1 cellular context compared by ENCODE assay signal in the genomic region with DNA sequence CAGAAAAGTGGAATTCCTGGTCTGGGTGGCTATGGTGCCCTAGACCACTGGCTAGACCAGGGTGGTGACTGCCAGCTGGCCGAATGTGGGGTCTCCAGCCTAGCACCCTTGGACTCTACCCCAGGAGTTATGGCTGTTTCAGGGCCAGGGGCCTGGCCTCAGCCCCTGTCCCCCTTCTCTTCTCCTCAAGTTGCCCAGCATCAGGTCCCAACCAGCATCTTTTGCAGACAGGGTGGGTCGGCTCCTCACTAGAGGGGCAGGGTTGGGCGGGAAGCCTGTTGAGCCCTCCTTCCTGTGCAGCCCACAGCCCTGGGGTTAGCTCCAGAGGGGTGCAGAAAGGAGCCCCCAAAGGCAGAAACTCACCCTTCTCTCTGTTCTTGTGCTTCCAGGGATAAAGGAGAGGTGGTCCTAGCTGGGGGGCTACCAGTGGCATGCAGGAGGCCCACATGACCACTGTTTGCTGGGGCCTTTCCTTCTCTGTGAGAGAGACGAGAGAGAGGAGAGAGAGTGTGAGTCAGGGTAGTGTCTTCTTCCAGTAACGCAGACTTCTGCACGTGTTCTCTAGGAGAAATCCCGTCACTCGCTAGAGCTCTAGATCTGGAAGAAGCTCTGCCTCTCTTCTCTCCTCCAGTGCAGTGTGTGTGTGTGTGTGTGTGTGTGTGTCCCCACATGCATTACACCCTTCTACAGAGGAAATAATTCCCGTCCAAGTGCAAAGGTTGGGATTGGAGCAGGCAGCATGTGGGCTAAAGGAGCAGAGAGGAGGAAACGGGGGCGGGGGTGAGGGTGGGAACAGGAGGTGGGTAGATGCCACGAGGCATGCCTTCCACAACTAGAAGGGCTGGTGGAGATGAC.
TF ChIP-seq lines count a peak whose summit lies in the region.

No MANE protein-coding gene starts in this region.

TF ChIP-seq in HepG2, 621 proteins besides CTCF, POLR2A, EP300 and RAD21 (continued from another document and continues in another):
- TF ChIP-seq ZKSCAN8 (CRISPR knock-in tag; IDR thresholded peaks at IDR 0.05; ENCODE audit: borderline replicate concordance), result no peak
- no peak for TF ChIP-seq SIX1 (CRISPR knock-in tag; IDR thresholded peaks at IDR 0.05; ENCODE audit: borderline replicate concordance)
- no peak for TF ChIP-seq PHF20 (CRISPR knock-in tag; IDR thresholded peaks at IDR 0.05)
- no peak for TF ChIP-seq WIZ (CRISPR knock-in tag; IDR thresholded peaks at IDR 0.05)
- TF ChIP-seq, protein P1, sequence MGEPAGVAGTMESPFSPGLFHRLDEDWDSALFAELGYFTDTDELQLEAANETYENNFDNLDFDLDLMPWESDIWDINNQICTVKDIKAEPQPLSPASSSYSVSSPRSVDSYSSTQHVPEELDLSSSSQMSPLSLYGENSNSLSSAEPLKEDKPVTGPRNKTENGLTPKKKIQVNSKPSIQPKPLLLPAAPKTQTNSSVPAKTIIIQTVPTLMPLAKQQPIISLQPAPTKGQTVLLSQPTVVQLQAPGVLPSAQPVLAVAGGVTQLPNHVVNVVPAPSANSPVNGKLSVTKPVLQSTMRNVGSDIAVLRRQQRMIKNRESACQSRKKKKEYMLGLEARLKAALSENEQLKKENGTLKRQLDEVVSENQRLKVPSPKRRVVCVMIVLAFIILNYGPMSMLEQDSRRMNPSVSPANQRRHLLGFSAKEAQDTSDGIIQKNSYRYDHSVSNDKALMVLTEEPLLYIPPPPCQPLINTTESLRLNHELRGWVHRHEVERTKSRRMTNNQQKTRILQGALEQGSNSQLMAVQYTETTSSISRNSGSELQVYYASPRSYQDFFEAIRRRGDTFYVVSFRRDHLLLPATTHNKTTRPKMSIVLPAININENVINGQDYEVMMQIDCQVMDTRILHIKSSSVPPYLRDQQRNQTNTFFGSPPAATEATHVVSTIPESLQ (CRISPR knock-in tag; conservative IDR thresholded peaks at IDR 0.05), result no peak
- TF ChIP-seq, protein P2, sequence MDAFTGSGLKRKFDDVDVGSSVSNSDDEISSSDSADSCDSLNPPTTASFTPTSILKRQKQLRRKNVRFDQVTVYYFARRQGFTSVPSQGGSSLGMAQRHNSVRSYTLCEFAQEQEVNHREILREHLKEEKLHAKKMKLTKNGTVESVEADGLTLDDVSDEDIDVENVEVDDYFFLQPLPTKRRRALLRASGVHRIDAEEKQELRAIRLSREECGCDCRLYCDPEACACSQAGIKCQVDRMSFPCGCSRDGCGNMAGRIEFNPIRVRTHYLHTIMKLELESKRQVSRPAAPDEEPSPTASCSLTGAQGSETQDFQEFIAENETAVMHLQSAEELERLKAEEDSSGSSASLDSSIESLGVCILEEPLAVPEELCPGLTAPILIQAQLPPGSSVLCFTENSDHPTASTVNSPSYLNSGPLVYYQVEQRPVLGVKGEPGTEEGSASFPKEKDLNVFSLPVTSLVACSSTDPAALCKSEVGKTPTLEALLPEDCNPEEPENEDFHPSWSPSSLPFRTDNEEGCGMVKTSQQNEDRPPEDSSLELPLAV (CRISPR knock-in tag; conservative IDR thresholded peaks at IDR 0.05; ENCODE audit: low read depth), result no peak
- no peak for TF ChIP-seq ZNF337 (CRISPR knock-in tag; IDR thresholded peaks at IDR 0.05; ENCODE audit: borderline replicate concordance, low read depth)
- TF ChIP-seq HDAC6 (IDR thresholded peaks at IDR 0.05; ENCODE audit: low read depth, low read length), result no peak
- TF ChIP-seq, protein P3, sequence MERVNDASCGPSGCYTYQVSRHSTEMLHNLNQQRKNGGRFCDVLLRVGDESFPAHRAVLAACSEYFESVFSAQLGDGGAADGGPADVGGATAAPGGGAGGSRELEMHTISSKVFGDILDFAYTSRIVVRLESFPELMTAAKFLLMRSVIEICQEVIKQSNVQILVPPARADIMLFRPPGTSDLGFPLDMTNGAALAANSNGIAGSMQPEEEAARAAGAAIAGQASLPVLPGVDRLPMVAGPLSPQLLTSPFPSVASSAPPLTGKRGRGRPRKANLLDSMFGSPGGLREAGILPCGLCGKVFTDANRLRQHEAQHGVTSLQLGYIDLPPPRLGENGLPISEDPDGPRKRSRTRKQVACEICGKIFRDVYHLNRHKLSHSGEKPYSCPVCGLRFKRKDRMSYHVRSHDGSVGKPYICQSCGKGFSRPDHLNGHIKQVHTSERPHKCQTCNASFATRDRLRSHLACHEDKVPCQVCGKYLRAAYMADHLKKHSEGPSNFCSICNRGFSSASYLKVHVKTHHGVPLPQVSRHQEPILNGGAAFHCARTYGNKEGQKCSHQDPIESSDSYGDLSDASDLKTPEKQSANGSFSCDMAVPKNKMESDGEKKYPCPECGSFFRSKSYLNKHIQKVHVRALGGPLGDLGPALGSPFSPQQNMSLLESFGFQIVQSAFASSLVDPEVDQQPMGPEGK (CRISPR knock-in tag; IDR thresholded peaks at IDR 0.05), result 0 out of 2 replicates have a peak, but pooled peaks have one; percentile 9
- 0 out of 2 replicates have a peak, but pooled peaks have one; percentile 13 for TF ChIP-seq HNF4A (CRISPR knock-in tag; IDR thresholded peaks at IDR 0.05)
- 0 out of 2 replicates have a peak, but pooled peaks have one; percentile 2 for TF ChIP-seq NCOR1 (IDR thresholded peaks at IDR 0.05; ENCODE audit: borderline replicate concordance, low read length)
- TF ChIP-seq, protein P4, sequence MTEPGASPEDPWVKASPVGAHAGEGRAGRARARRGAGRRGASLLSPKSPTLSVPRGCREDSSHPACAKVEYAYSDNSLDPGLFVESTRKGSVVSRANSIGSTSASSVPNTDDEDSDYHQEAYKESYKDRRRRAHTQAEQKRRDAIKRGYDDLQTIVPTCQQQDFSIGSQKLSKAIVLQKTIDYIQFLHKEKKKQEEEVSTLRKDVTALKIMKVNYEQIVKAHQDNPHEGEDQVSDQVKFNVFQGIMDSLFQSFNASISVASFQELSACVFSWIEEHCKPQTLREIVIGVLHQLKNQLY (CRISPR knock-in tag; IDR thresholded peaks at IDR 0.05), result no peak
- TF ChIP-seq HDAC2 (CRISPR knock-in tag; IDR thresholded peaks at IDR 0.05), result no peak
- TF ChIP-seq, protein P5, sequence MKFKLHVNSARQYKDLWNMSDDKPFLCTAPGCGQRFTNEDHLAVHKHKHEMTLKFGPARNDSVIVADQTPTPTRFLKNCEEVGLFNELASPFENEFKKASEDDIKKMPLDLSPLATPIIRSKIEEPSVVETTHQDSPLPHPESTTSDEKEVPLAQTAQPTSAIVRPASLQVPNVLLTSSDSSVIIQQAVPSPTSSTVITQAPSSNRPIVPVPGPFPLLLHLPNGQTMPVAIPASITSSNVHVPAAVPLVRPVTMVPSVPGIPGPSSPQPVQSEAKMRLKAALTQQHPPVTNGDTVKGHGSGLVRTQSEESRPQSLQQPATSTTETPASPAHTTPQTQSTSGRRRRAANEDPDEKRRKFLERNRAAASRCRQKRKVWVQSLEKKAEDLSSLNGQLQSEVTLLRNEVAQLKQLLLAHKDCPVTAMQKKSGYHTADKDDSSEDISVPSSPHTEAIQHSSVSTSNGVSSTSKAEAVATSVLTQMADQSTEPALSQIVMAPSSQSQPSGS (CRISPR knock-in tag; IDR thresholded peaks at IDR 0.05), result no peak
- no peak for TF ChIP-seq SP5 (CRISPR knock-in tag; IDR thresholded peaks at IDR 0.05; ENCODE audit: borderline replicate concordance, low read depth)
- no peak for TF ChIP-seq NFIC (IDR thresholded peaks at IDR 0.05; ENCODE audit: low read length)
- TF ChIP-seq, protein P6, sequence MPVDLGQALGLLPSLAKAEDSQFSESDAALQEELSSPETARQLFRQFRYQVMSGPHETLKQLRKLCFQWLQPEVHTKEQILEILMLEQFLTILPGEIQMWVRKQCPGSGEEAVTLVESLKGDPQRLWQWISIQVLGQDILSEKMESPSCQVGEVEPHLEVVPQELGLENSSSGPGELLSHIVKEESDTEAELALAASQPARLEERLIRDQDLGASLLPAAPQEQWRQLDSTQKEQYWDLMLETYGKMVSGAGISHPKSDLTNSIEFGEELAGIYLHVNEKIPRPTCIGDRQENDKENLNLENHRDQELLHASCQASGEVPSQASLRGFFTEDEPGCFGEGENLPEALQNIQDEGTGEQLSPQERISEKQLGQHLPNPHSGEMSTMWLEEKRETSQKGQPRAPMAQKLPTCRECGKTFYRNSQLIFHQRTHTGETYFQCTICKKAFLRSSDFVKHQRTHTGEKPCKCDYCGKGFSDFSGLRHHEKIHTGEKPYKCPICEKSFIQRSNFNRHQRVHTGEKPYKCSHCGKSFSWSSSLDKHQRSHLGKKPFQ (CRISPR knock-in tag; IDR thresholded peaks at IDR 0.05; ENCODE audit: insufficient replicate concordance), result no peak
- TF ChIP-seq MTA3 (CRISPR knock-in tag; IDR thresholded peaks at IDR 0.05), result no peak
- no peak for TF ChIP-seq MYNN (CRISPR knock-in tag; IDR thresholded peaks at IDR 0.05; ENCODE audit: low read depth)
- TF ChIP-seq HNRNPUL1 (IDR thresholded peaks at IDR 0.05; ENCODE audit: low read depth, low read length), result no peak
- TF ChIP-seq NFE2 (CRISPR knock-in tag; IDR thresholded peaks at IDR 0.05), result no peak
- no peak for TF ChIP-seq ZSCAN31 (CRISPR knock-in tag; IDR thresholded peaks at IDR 0.05; ENCODE audit: low read depth)
- TF ChIP-seq NFE2L1 (CRISPR knock-in tag; IDR thresholded peaks at IDR 0.05; ENCODE audit: borderline replicate concordance), result no peak
- TF ChIP-seq MED8 (CRISPR knock-in tag; IDR thresholded peaks at IDR 0.05; ENCODE audit: insufficient replicate concordance), result no peak
- 0 out of 2 replicates have a peak, but pooled peaks have one; percentile 8 for TF ChIP-seq SAP130 (CRISPR knock-in tag; IDR thresholded peaks at IDR 0.05; ENCODE audit: low read depth)
- TF ChIP-seq SRSF4 (IDR thresholded peaks at IDR 0.05; ENCODE audit: low read depth, low read length, poor library complexity, severe bottlenecking), result no peak
- no peak for TF ChIP-seq MAF1 (CRISPR knock-in tag; IDR thresholded peaks at IDR 0.05; ENCODE audit: borderline replicate concordance)
- TF ChIP-seq POLR2G (IDR thresholded peaks at IDR 0.05; ENCODE audit: low read depth, low read length), result 0 out of 2 replicates have a peak, but pooled peaks have one; percentile 17
- TF ChIP-seq, protein P7, sequence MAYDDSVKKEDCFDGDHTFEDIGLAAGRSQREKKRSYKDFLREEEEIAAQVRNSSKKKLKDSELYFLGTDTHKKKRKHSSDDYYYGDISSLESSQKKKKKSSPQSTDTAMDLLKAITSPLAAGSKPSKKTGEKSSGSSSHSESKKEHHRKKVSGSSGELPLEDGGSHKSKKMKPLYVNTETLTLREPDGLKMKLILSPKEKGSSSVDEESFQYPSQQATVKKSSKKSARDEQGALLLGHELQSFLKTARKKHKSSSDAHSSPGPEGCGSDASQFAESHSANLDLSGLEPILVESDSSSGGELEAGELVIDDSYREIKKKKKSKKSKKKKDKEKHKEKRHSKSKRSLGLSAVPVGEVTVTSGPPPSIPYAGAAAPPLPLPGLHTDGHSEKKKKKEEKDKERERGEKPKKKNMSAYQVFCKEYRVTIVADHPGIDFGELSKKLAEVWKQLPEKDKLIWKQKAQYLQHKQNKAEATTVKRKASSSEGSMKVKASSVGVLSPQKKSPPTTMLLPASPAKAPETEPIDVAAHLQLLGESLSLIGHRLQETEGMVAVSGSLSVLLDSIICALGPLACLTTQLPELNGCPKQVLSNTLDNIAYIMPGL (CRISPR knock-in tag; IDR thresholded peaks at IDR 0.05; ENCODE audit: borderline replicate concordance in 1 of 2, low read depth in 1 of 2), result no peak
- 0 out of 2 replicates have a peak, but pooled peaks have one; percentile 32 for TF ChIP-seq ZBTB7A (CRISPR knock-in tag; IDR thresholded peaks at IDR 0.05)
- TF ChIP-seq, protein P8, sequence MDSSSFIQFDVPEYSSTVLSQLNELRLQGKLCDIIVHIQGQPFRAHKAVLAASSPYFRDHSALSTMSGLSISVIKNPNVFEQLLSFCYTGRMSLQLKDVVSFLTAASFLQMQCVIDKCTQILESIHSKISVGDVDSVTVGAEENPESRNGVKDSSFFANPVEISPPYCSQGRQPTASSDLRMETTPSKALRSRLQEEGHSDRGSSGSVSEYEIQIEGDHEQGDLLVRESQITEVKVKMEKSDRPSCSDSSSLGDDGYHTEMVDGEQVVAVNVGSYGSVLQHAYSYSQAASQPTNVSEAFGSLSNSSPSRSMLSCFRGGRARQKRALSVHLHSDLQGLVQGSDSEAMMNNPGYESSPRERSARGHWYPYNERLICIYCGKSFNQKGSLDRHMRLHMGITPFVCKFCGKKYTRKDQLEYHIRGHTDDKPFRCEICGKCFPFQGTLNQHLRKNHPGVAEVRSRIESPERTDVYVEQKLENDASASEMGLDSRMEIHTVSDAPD (CRISPR knock-in tag; IDR thresholded peaks at IDR 0.05), result no peak
- TF ChIP-seq STAT5B (CRISPR knock-in tag; IDR thresholded peaks at IDR 0.05), result no peak
- 0 out of 2 replicates have a peak, but pooled peaks have one; percentile 27 for TF ChIP-seq ZNF709 (CRISPR knock-in tag; IDR thresholded peaks at IDR 0.05)
- TF ChIP-seq JUNB (CRISPR knock-in tag; IDR thresholded peaks at IDR 0.05; ENCODE audit: borderline replicate concordance), result no peak
- TF ChIP-seq, protein P9, sequence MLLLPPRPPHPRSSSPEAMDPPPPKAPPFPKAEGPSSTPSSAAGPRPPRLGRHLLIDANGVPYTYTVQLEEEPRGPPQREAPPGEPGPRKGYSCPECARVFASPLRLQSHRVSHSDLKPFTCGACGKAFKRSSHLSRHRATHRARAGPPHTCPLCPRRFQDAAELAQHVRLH (CRISPR knock-in tag; IDR thresholded peaks at IDR 0.05; ENCODE audit: borderline replicate concordance, low read depth), result no peak
- no peak for TF ChIP-seq TAF15 (IDR thresholded peaks at IDR 0.05; ENCODE audit: low read depth, low read length, poor library complexity, severe bottlenecking)
- 0 out of 2 replicates have a peak, but pooled peaks have one; percentile 6 for TF ChIP-seq HNF4G (IDR thresholded peaks at IDR 0.05; ENCODE audit: borderline replicate concordance, low read depth, low read length)
- no peak for TF ChIP-seq HNF4G (CRISPR knock-in tag; IDR thresholded peaks at IDR 0.05; ENCODE audit: borderline replicate concordance, low read depth)
- peak; percentile 42; the same call in 1 of the 2 replicates for TF ChIP-seq MYC (CRISPR knock-in tag; IDR thresholded peaks at IDR 0.05; ENCODE audit: borderline replicate concordance)
- TF ChIP-seq, protein P10, sequence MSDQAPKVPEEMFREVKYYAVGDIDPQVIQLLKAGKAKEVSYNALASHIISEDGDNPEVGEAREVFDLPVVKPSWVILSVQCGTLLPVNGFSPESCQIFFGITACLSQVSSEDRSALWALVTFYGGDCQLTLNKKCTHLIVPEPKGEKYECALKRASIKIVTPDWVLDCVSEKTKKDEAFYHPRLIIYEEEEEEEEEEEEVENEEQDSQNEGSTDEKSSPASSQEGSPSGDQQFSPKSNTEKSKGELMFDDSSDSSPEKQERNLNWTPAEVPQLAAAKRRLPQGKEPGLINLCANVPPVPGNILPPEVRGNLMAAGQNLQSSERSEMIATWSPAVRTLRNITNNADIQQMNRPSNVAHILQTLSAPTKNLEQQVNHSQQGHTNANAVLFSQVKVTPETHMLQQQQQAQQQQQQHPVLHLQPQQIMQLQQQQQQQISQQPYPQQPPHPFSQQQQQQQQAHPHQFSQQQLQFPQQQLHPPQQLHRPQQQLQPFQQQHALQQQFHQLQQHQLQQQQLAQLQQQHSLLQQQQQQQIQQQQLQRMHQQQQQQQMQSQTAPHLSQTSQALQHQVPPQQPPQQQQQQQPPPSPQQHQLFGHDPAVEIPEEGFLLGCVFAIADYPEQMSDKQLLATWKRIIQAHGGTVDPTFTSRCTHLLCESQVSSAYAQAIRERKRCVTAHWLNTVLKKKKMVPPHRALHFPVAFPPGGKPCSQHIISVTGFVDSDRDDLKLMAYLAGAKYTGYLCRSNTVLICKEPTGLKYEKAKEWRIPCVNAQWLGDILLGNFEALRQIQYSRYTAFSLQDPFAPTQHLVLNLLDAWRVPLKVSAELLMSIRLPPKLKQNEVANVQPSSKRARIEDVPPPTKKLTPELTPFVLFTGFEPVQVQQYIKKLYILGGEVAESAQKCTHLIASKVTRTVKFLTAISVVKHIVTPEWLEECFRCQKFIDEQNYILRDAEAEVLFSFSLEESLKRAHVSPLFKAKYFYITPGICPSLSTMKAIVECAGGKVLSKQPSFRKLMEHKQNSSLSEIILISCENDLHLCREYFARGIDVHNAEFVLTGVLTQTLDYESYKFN (CRISPR knock-in tag; conservative IDR thresholded peaks at IDR 0.05), result 0 out of 2 replicates have a peak, but pooled peaks have one; percentile 25
- TF ChIP-seq ZNF776 (CRISPR knock-in tag; IDR thresholded peaks at IDR 0.05), result 0 out of 2 replicates have a peak, but pooled peaks have one; percentile 10
- no peak for TF ChIP-seq POGZ (CRISPR knock-in tag; IDR thresholded peaks at IDR 0.05)
